Comparison of ENCODE assay signal across 8 cellular contexts in the genomic region with DNA sequence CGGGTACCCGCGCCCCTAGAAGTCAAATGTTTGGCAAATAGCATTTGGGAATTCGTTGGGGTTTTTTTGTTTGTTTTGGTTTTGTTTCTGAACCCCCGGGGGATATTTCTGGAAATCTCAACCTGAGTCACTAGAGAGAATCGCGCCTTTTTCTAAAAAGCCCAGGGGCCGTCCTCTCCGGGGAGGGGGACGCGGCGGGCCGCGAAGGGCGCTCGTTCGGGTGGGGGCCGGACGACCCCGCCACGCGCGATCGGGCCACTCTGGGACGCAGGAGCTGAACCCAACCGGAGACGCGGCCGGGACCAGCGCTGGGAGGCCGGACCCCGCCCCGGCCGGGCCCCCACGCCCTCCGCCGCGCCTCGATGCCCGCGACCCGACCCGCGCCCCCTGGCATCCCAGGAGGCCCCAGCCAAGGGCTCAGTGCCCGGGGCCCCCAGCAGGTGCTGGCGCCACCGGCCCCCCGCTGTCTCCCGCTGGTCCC. TPM values are rescaled to one million over a fixed set of nuclear protein-coding genes. Genes with fewer than 3 reads are reported as not detected.
DNase-seq lines count a peak whose midpoint lies in the region; ATAC-seq and TF ChIP-seq lines count a peak whose summit lies in the region.

No MANE protein-coding gene starts in this region.

- H3K9ac ChIP-seq in KMS-11 (peak overlapping the region; percentile 72), mesendoderm (ENCODE audit: low read length) (peak overlapping the region; percentile 74)

- H2BK15ac ChIP-seq in mesendoderm (replicated peaks; ENCODE audit: low read depth), result no peak overlapping the region

- no peak for TF ChIP-seq CTCF in KMS-11 (conservative IDR thresholded peaks at IDR 0.05; ENCODE audit: low read depth, low read length)

- H4K8ac ChIP-seq in mesendoderm (ENCODE audit: low read depth, low read length), result peak overlapping the region; percentile 16

- no peak overlapping the region for H3K23ac ChIP-seq in mesendoderm (ENCODE audit: low read length)

- no peaks in the 10 kb centered on the region for H4K20me1 ChIP-seq in KMS-11 (ENCODE audit: insufficient read depth)

- H3K4me3 ChIP-seq in KMS-11 (IDR thresholded peaks at IDR 0.05; ENCODE audit: insufficient read depth, low read depth, low read length) (no peak overlapping the region), mesendoderm (ENCODE audit: low read length) (peak overlapping the region; percentile 33), aorta (ENCODE audit: low read length in 2 of 2) (peak overlapping the region; percentile 95 to 97)

- no CpG with 5 or more reads among the region's 49 CpGs for WGBS in mesendoderm (ENCODE audit: extremely low coverage, insufficient coverage, low lambda C conversion rate)
- whole genome bisulfite sequencing in aorta, 2 donors, result 0 to 1% methylated on average over 34 to 49 of the region's 49 CpGs

- no peak overlapping the region for H2BK5ac ChIP-seq in mesendoderm (ENCODE audit: low read length)

- peak; percentile 47 for ATAC-seq in aorta (ENCODE audit: low FRiP score)

- no peaks in the 10 kb centered on the region for H3K36me3 ChIP-seq in KMS-11 (ENCODE audit: insufficient read depth)
- H3K36me3 ChIP-seq in mesendoderm (ENCODE audit: control insufficient read depth, insufficient read depth, low read length), result no peaks in the 10 kb centered on the region
- H3K36me3 ChIP-seq in aorta (ENCODE audit: control insufficient read depth in 1 of 2, insufficient read depth in 2 of 2, low read length in 1 of 2), result no peaks in the 10 kb centered on the region

- peak overlapping the region; percentile 31 for H3K18ac ChIP-seq in mesendoderm (ENCODE audit: low read length)

- peaks cover 9% of the 10 kb centered on the region for H3K79me1 ChIP-seq in mesendoderm (ENCODE audit: low read length)

- no peak overlapping the region for H2AK5ac ChIP-seq in mesendoderm (ENCODE audit: low read length)

- peak; percentile 54 for DNase-seq in stimulated activated CD4-positive, alpha-beta T cell treated with anti-CD3 and anti-CD28 coated beads, Interleukin-4, amount 100 ng/mL, for 24 hours
- no peak for DNase-seq in stimulated activated CD4-positive, alpha-beta T cell treated with anti-CD3 and anti-CD28 coated beads, Interleukin-12 subunit alpha, Interleukin-12 subunit beta, amount 100 ng/mL, for 4 hours
- DNase-seq in caudate nucleus (lab: John Stamatoyannopoulos, UW) (no peak), mesendoderm (no peak), aorta (no peak), HK-2 (ENCODE audit: unreplicated experiment) (no peak), GOT3 (lab: John Stamatoyannopoulos, UW) (no peak)

- H3K4me2 ChIP-seq in KMS-11, result peak overlapping the region; percentile 81
- H3K4me2 ChIP-seq in mesendoderm (ENCODE audit: low read length), result peak overlapping the region; percentile 49

- peak overlapping the region; percentile 94 for H3K56ac ChIP-seq in mesendoderm (ENCODE audit: low read length)

- H3K79me2 ChIP-seq in KMS-11 (ENCODE audit: insufficient read depth, low read depth), result peaks cover 30% of the 10 kb centered on the region; the same call in 1 of the 2 replicates
- H3K79me2 ChIP-seq in mesendoderm (ENCODE audit: control insufficient read depth, insufficient read depth, low read length), result peaks cover 7% of the 10 kb centered on the region

- peak overlapping the region; percentile 6 for H2BK120ac ChIP-seq in mesendoderm (ENCODE audit: low read depth, low read length)

- peak overlapping the region; percentile 84 for H3K4ac ChIP-seq in mesendoderm (ENCODE audit: low read depth, low read length)

- peaks cover 56% of the 10 kb centered on the region for H3K4me1 ChIP-seq in KMS-11 (ENCODE audit: low read depth, poor library complexity, severe bottlenecking)
- H3K4me1 ChIP-seq in mesendoderm (ENCODE audit: control insufficient read depth, low read depth, low read length), result peaks cover 7% of the 10 kb centered on the region
- H3K4me1 ChIP-seq in aorta (ENCODE audit: control insufficient read depth in 1 of 2, insufficient read depth in 2 of 2, low read length in 2 of 2), result peaks cover 0 to 10% of the 10 kb centered on the region in 2 donors

- intact Hi-C loops in aorta (cut with DNase I), result loop anchor here (5.0 to 10.0 kb wide), 4 partner anchors 52 to 174 kb away; no protein-coding TSS in a partner anchor

- H3K27me3 ChIP-seq in KMS-11 (ENCODE audit: insufficient read depth, low read depth), result 0 out of 2 replicates have a peak, but pooled peaks cover 3% of the 10 kb centered on the region
- no peaks in the 10 kb centered on the region for H3K27me3 ChIP-seq in mesendoderm (ENCODE audit: insufficient read depth, low read length, poor library complexity)
- no peaks in the 10 kb centered on the region for H3K27me3 ChIP-seq in aorta (ENCODE audit: control insufficient read depth in 1 of 2, insufficient read depth in 2 of 2, low read length in 1 of 2)

- no peak overlapping the region for H3K27ac ChIP-seq in KMS-11
- H3K27ac ChIP-seq in caudate nucleus (ENCODE audit: low read depth, low read length), result peak overlapping the region; percentile 88
- H3K27ac ChIP-seq in mesendoderm (ENCODE audit: low read depth, low read length), result peak overlapping the region; percentile 31
- peak overlapping the region; percentile 95 to 97 for H3K27ac ChIP-seq in aorta (ENCODE audit: low read depth in 1 of 2, low read length in 2 of 2)

- no peaks in the 10 kb centered on the region for H3K9me3 ChIP-seq in aorta (ENCODE audit: control insufficient read depth, low read length)

- H4K5ac ChIP-seq in mesendoderm (ENCODE audit: low read length), result no peak overlapping the region

- H2AFZ ChIP-seq in KMS-11 (ENCODE audit: low read depth), result peak overlapping the region; percentile 99

RNA-seq across cellular contexts. Expression of gene LITAF, which starts 0.3 kb away (rescaled TPM):
- 69.9 TPM for polyA plus RNA-seq in mesendoderm (2013, experiment 1 of 2)
- polyA plus RNA-seq in mesendoderm (2013, experiment 2 of 2), result 73.4 TPM
- 100 to 1,000 TPM; 145 to 157 TPM for total RNA-seq in aorta
- polyA plus RNA-seq in aorta, result 100 to 1,000 TPM in 1 of 2 donors, 10 to 100 TPM in 1; 83.1 to 137 TPM
